Comparison of ENCODE assay signal across 14 cellular contexts in genomic region chr14:39956372-39956771, GRCh38.
A peak's percentile ranks its signal among the peaks of the same experiment; 100 is the strongest.
DNase-seq lines count a peak whose midpoint lies in the region; ATAC-seq and TF ChIP-seq lines count a peak whose summit lies in the region.
"Had no signal": no experiment of that assay in that cellular context is flagged by ENCODE, and none has a peak within 500 bp of the region (broad histone marks: within the 10 kb centered on the region; RNA-seq: fewer than 3 reads in every experiment).

No MANE protein-coding gene starts in this region.

- H3K4me1 Mint-ChIP-seq in H9: peaks cover 0 to 9% of the 10 kb centered on the region in 2 experiments; a peak in 2 of 4 replicates
- H3K4me1 Mint-ChIP-seq: activated naive CD8-positive, alpha-beta T cell treated with anti-CD3 and anti-CD28 coated beads, Interleukin-2, amount 10 ng/mL, durations not matched to agents 7 days and 5 days; T-helper 17 cell had no signal

- H4K91ac ChIP-seq in H9 (ENCODE audit: insufficient read length, low read depth, low read length): no peak overlapping the region

- no peaks in the 10 kb centered on the region for H3K79me1 ChIP-seq in H9 (ENCODE audit: insufficient read depth, low read depth, low read length, poor library complexity, severe bottlenecking)

- H3K56ac ChIP-seq in H9 (ENCODE audit: insufficient read length, low read depth, low read length): no peak overlapping the region

- H3K18ac ChIP-seq in H9 (ENCODE audit: insufficient read length, low read depth, low read length): no peak overlapping the region

- H4K8ac ChIP-seq in H9 (replicated peaks; ENCODE audit: insufficient read length, low read depth, low read length): no peak overlapping the region

- no peak overlapping the region for H2BK15ac ChIP-seq in H9 (ENCODE audit: low read depth, low read length)

- peak; percentile 42; the same call in 2 of the 3 replicates for TF ChIP-seq CTCF in H9 (conservative IDR thresholded peaks at IDR 0.05)

- no peak overlapping the region for H3K27ac Mint-ChIP-seq in H9
- H3K27ac Mint-ChIP-seq: activated naive CD8-positive, alpha-beta T cell treated with anti-CD3 and anti-CD28 coated beads, Interleukin-2, amount 10 ng/mL, durations not matched to agents 7 days and 5 days; T-helper 17 cell had no signal

- no peak overlapping the region for H3K27ac ChIP-seq in H9 (ENCODE audit: insufficient read length, low read depth, low read length)
- H3K27ac ChIP-seq: cardiac muscle cell had no signal

- no peaks in the 10 kb centered on the region for H3K9me3 ChIP-seq in H9 (ENCODE audit: control insufficient read depth, low read depth, low read length)

- no peak overlapping the region for H2BK20ac ChIP-seq in H9 (ENCODE audit: low read depth, low read length, poor library complexity, severe bottlenecking)

- no peak overlapping the region for H3K4ac ChIP-seq in H9 (ENCODE audit: low read depth, low read length)

- ATAC-seq in GM18498 (IDR thresholded peaks at IDR 0.05; ENCODE audit: unreplicated experiment): no peak
- ATAC-seq: T-helper 17 cell had no signal

- H2AFZ ChIP-seq in H9 (ENCODE audit: low read length): no peak overlapping the region

- H3K9ac ChIP-seq in H9 (ENCODE audit: extremely low read depth, insufficient read length, low read length): no peak overlapping the region

- WGBS in H9 (ENCODE audit: extremely low coverage, insufficient read length, low lambda C conversion rate): no CpG with 5 or more reads among the region's 4 CpGs

- no peak overlapping the region for H2BK12ac ChIP-seq in H9 (ENCODE audit: insufficient read length, low read depth, low read length)

- no peak overlapping the region for H2BK120ac ChIP-seq in H9 (ENCODE audit: low read depth, low read length, poor library complexity, severe bottlenecking)

- peaks cover 13 to 19% of the 10 kb centered on the region in 2 experiments; a peak in 4 of 5 replicates for H3K9me3 Mint-ChIP-seq in H9

- H3K27me3 ChIP-seq in H9 (ENCODE audit: insufficient read depth, low read length): no peaks in the 10 kb centered on the region
- H3K27me3 ChIP-seq: cardiac muscle cell had no signal

- H3T11ph ChIP-seq in H9 (ENCODE audit: low read length): no peak overlapping the region

- no peaks in the 10 kb centered on the region for H3K23me2 ChIP-seq in H9 (ENCODE audit: insufficient read length, low read depth, low read length, poor library complexity, severe bottlenecking)

- no peak overlapping the region for H2BK5ac ChIP-seq in H9 (ENCODE audit: insufficient read length, low read length)

- H2AK5ac ChIP-seq in H9 (ENCODE audit: insufficient read length, low read length): no peak overlapping the region

- no peaks in the 10 kb centered on the region for H3K4me1 ChIP-seq in H9 (ENCODE audit: insufficient read depth, low read length)

- H3K36me3 Mint-ChIP-seq in H9 (ENCODE audit: insufficient read depth in 1 of 3, low read depth in 3 of 3): peaks cover 1 to 4% (median 2%) of the 10 kb centered on the region in 3 experiments; a peak in 4 of 7 replicates
- H3K36me3 Mint-ChIP-seq: activated naive CD8-positive, alpha-beta T cell treated with anti-CD3 and anti-CD28 coated beads, Interleukin-2, amount 10 ng/mL, durations not matched to agents 7 days and 5 days had no signal

- no peak overlapping the region for H4K5ac ChIP-seq in H9 (ENCODE audit: insufficient read length, low read depth, low read length)

- H3K4me3 Mint-ChIP-seq in H9: no peak overlapping the region
- H3K4me3 Mint-ChIP-seq: activated naive CD8-positive, alpha-beta T cell treated with anti-CD3 and anti-CD28 coated beads, Interleukin-2, amount 10 ng/mL, durations not matched to agents 7 days and 5 days; T-helper 17 cell had no signal

- H3K14ac ChIP-seq in H9 (ENCODE audit: insufficient read depth, low read length): no peak overlapping the region

- H3K23ac ChIP-seq in H9 (ENCODE audit: insufficient read length, low read depth, low read length): no peak overlapping the region

- H4K20me1 ChIP-seq in H9 (ENCODE audit: control insufficient read depth, insufficient read depth, insufficient read length): no peaks in the 10 kb centered on the region

- no peaks in the 10 kb centered on the region for H3K79me2 ChIP-seq in H9 (ENCODE audit: insufficient read depth, low read length)

- H3K27me3 Mint-ChIP-seq in H9 (ENCODE audit: low read depth): peaks cover 2% of the 10 kb centered on the region; the same call in 1 of the 2 replicates
- H3K27me3 Mint-ChIP-seq: activated naive CD8-positive, alpha-beta T cell treated with anti-CD3 and anti-CD28 coated beads, Interleukin-2, amount 10 ng/mL, durations not matched to agents 7 days and 5 days; T-helper 17 cell had no signal

- DNase-seq in DMS53 (lab: John Stamatoyannopoulos, UW) (peak; percentile 26), DMS53 treated with DMSO at 0.1 percent for 48 hours (lab: John Stamatoyannopoulos, UW; ENCODE audit: unreplicated experiment) (no peak), H9 (no peak), NCI-H69 (lab: John Stamatoyannopoulos, UW) (peak; percentile 32), inferior parietal cortex (ENCODE audit: extremely low spot score) (peak; percentile 32), hypothalamus (lab: John Stamatoyannopoulos, UW) (no peak)
- no peak for DNase-seq in stimulated activated CD4-positive, alpha-beta T cell treated with anti-CD3 and anti-CD28 coated beads, Interleukin-12 subunit alpha, Interleukin-12 subunit beta, amount 100 ng/mL, for 4 hours
- DNase-seq: activated CD4-positive, alpha-beta T cell treated with anti-CD3 and anti-CD28 coated beads for 4 hours; activated naive CD8-positive, alpha-beta T cell treated with anti-CD3 and anti-CD28 coated beads, Interleukin-2, amount 10 ng/mL, durations not matched to agents 7 days and 5 days; Calu3; midbrain; T-helper 17 cell had no signal

- H3K4me2 ChIP-seq in H9 (ENCODE audit: insufficient read depth, insufficient read length, low read length): no peak overlapping the region

Comparison
In these comparisons a context has a peak if more than half of its experiments do, and no peak if none do; other contexts are left out.
1. DNase-seq: peak in DMS53 (single experiment), NCI-H69 (single experiment) and inferior parietal cortex (single experiment); none in DMS53 treated with DMSO at 0.1 percent for 48 hours (single experiment), H9 (single experiment), hypothalamus (0 of 51) and stimulated activated CD4-positive, alpha-beta T cell treated with anti-CD3 and anti-CD28 coated beads, Interleukin-12 subunit alpha, Interleukin-12 subunit beta, amount 100 ng/mL, for 4 hours (single experiment).